In the genomic region with DNA sequence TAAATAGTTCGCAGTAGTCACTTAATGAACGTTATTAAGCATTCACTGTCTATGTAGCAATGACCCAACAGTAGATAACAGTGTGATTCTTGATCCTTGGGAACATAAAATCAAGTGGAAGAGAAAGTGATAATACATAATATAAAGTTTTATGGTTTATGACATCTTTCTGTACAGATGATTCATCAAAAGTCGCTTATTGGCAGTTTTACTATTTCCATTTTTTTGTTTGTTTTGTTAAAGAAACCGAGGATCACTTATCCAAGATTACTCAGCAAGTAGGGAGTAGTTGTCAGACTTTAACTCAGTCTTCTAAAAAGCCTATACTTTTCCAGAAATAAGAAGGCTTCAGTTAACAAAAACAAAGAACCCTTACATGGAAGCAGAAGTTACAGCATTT, we compare ENCODE assay signal across 18 cellular contexts.
A peak's percentile ranks its signal among the peaks of the same experiment; 100 is the strongest.
DNase-seq lines count a peak whose midpoint lies in the region; ATAC-seq, FAIRE-seq and TF ChIP-seq lines count a peak whose summit lies in the region.
"Had no signal": no experiment of that assay in that cellular context is flagged by ENCODE, and none has a peak within 500 bp of the region (broad histone marks: within the 10 kb centered on the region; RNA-seq: fewer than 3 reads in every experiment).

No MANE protein-coding gene starts in this region.

- ATAC-seq in HG02884 (IDR thresholded peaks at IDR 0.05; ENCODE audit: unreplicated experiment) (no peak), GM21737 (IDR thresholded peaks at IDR 0.05; ENCODE audit: unreplicated experiment) (no peak)
- ATAC-seq: foreskin keratinocyte, GM23338 had no signal

- H3K4me1 ChIP-seq in HEK293 (ENCODE audit: control insufficient read depth, insufficient read depth, low read length) (peaks cover 13% of the 10 kb centered on the region), adipocyte (ENCODE audit: control insufficient read depth, insufficient read depth, low read length) (peaks cover 32% of the 10 kb centered on the region), skeletal muscle satellite cell (ENCODE audit: control insufficient read depth, insufficient read depth, low read length) (peaks cover 19% of the 10 kb centered on the region), uterus (peaks cover 0 to 7% of the 10 kb centered on the region in 2 donors)

- CTCF ChIA-PET in HEK293 (lab: Yijun Ruan, JAX), result no interaction called here

- H3K9ac ChIP-seq in adipocyte (ENCODE audit: low read length) (peak overlapping the region; percentile 59), skeletal muscle satellite cell (ENCODE audit: low read depth, low read length) (no peak overlapping the region)

- intact Hi-C loops in uterus (cut with DNase I; ENCODE audit: low total_unique reads), result no loop called here

- H3K9me3 ChIP-seq in HEK293 (ENCODE audit: control insufficient read depth, insufficient read depth, low read depth, low read length) (no peaks in the 10 kb centered on the region), adipocyte (ENCODE audit: control insufficient read depth, low read length) (no peaks in the 10 kb centered on the region), skeletal muscle satellite cell (replicated peaks; ENCODE audit: low read length) (no peaks in the 10 kb centered on the region), uterus (no peaks in the 10 kb centered on the region)
- H3K9me3 ChIP-seq: left ventricle myocardium inferior, MG63 had no signal

- H3K27me3 ChIP-seq in adipocyte (replicated peaks; ENCODE audit: control insufficient read depth, insufficient read depth, low read length) (no peaks in the 10 kb centered on the region), skeletal muscle satellite cell (ENCODE audit: control insufficient read depth, insufficient read depth, low read length) (no peaks in the 10 kb centered on the region), uterus (no peaks in the 10 kb centered on the region)
- H3K27me3 ChIP-seq: foreskin keratinocyte, MG63 had no signal

- POLR2A ChIA-PET in HEK293 (lab: Yijun Ruan, JAX), result no interaction called here

- H3K27ac ChIP-seq in HEK293 (ENCODE audit: extremely low read depth, low read depth, low read length) (no peak overlapping the region), uterus (no peak overlapping the region)
- H3K27ac ChIP-seq: foreskin keratinocyte, left ventricle myocardium inferior, WERI-Rb-1 had no signal

- DNase-seq in adipocyte (ENCODE audit: low read depth) (peak; percentile 54), fibroblast of the aortic adventitia (ENCODE audit: low read depth) (peak; percentile 30), uterus (no peak), RCC 7860 (ENCODE audit: low spot score) (no peak)
- DNase-seq: activated CD4-positive, alpha-beta T cell treated with anti-CD3 and anti-CD28 coated beads, Interleukin-2, amount 50 U/mL, for 48 hours; amniotic stem cell; DND-41; left ventricle myocardium inferior; MG63; NCI-H1436 treated with DMSO at 0.1 percent for 48 hours; NCI-H748 treated with DMSO at 0.1 percent for 48 hours; WERI-Rb-1 had no signal

- TF ChIP-seq POLR2A in uterus (IDR thresholded peaks at IDR 0.05), result no peak

- H3K4me3 ChIP-seq in HEK293 (ENCODE audit: low read depth, low read length) (no peak overlapping the region), adipocyte (ENCODE audit: low read length) (peak overlapping the region; percentile 55), fibroblast of the aortic adventitia (ENCODE audit: low read depth, low read length) (no peak overlapping the region), skeletal muscle satellite cell (ENCODE audit: low read length) (no peak overlapping the region), uterus (no peak overlapping the region)
- H3K4me3 ChIP-seq: GM23338, left ventricle myocardium inferior, MG63 had no signal

- peaks cover 0 to 8% of the 10 kb centered on the region in 2 experiments; a peak in 1 of 3 replicates for H3K36me3 ChIP-seq in HEK293 (ENCODE audit: control insufficient read depth in 2 of 2, insufficient read depth in 1 of 2, low read length in 2 of 2)
- H3K36me3 ChIP-seq in adipocyte (ENCODE audit: control insufficient read depth, insufficient read depth, low read length, severe bottlenecking), result peaks cover 20% of the 10 kb centered on the region
- H3K36me3 ChIP-seq in skeletal muscle satellite cell (ENCODE audit: insufficient read depth, low read length), result peaks cover 16% of the 10 kb centered on the region
- H3K36me3 ChIP-seq in uterus, result no peaks in the 10 kb centered on the region

- TF ChIP-seq CTCF in HEK293 (tag by site-specific recombination; IDR thresholded peaks at IDR 0.05) (no peak), fibroblast of the aortic adventitia (IDR thresholded peaks at IDR 0.05; ENCODE audit: insufficient read depth, low read length) (no peak), uterus (IDR thresholded peaks at IDR 0.05) (no peak)

- no peak for FAIRE-seq in RCC 7860 (lab: Jason Lieb, UNC)

- H3K4me2 ChIP-seq in skeletal muscle satellite cell (ENCODE audit: low read length), result peak overlapping the region; percentile 60
- H3K4me2 ChIP-seq: GM23338 had no signal

TF ChIP-seq in HEK293, 187 proteins besides CTCF, POLR2A, EP300 and RAD21:
- TF ChIP-seq, protein P1, sequence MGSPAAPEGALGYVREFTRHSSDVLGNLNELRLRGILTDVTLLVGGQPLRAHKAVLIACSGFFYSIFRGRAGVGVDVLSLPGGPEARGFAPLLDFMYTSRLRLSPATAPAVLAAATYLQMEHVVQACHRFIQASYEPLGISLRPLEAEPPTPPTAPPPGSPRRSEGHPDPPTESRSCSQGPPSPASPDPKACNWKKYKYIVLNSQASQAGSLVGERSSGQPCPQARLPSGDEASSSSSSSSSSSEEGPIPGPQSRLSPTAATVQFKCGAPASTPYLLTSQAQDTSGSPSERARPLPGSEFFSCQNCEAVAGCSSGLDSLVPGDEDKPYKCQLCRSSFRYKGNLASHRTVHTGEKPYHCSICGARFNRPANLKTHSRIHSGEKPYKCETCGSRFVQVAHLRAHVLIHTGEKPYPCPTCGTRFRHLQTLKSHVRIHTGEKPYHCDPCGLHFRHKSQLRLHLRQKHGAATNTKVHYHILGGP (tag by site-specific recombination; IDR thresholded peaks at IDR 0.05), result peak; percentile 34; the same call in 1 of the 2 replicates
- TF ChIP-seq, protein P2, sequence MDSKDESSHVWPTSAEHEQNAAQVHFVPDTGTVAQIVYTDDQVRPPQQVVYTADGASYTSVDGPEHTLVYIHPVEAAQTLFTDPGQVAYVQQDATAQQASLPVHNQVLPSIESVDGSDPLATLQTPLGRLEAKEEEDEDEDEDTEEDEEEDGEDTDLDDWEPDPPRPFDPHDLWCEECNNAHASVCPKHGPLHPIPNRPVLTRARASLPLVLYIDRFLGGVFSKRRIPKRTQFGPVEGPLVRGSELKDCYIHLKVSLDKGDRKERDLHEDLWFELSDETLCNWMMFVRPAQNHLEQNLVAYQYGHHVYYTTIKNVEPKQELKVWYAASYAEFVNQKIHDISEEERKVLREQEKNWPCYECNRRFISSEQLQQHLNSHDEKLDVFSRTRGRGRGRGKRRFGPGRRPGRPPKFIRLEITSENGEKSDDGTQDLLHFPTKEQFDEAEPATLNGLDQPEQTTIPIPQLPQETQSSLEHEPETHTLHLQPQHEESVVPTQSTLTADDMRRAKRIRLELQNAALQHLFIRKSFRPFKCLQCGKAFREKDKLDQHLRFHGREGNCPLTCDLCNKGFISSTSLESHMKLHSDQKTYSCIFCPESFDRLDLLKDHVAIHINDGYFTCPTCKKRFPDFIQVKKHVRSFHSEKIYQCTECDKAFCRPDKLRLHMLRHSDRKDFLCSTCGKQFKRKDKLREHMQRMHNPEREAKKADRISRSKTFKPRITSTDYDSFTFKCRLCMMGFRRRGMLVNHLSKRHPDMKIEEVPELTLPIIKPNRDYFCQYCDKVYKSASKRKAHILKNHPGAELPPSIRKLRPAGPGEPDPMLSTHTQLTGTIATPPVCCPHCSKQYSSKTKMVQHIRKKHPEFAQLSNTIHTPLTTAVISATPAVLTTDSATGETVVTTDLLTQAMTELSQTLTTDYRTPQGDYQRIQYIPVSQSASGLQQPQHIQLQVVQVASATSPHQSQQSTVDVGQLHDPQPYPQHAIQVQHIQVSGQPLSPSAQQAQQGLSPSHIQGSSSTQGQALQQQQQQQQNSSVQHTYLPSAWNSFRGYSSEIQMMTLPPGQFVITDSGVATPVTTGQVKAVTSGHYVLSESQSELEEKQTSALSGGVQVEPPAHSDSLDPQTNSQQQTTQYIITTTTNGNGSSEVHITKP (tag by site-specific recombination; IDR thresholded peaks at IDR 0.05), result no peak
- TF ChIP-seq PRDM6 (tag by site-specific recombination; IDR thresholded peaks at IDR 0.05) (peak; percentile 78), ZNF843 (tag by site-specific recombination; IDR thresholded peaks at IDR 0.05) (no peak), MZF1 (tag by site-specific recombination; IDR thresholded peaks at IDR 0.05; ENCODE audit: borderline replicate concordance) (peak; percentile 85; the same call in 1 of the 2 replicates), ZNF350 (tag by site-specific recombination; IDR thresholded peaks at IDR 0.05) (0 out of 2 replicates have a peak, but pooled peaks have one; percentile 32)

Comparison
In these comparisons a context has a peak if more than half of its experiments do, and no peak if none do; other contexts are left out.
1. DNase-seq: peak in adipocyte (single experiment) and fibroblast of the aortic adventitia (single experiment); none in uterus (0 of 2) and RCC 7860 (single experiment).